ENCODE assay signal across 1 cellular context in the genomic region with DNA sequence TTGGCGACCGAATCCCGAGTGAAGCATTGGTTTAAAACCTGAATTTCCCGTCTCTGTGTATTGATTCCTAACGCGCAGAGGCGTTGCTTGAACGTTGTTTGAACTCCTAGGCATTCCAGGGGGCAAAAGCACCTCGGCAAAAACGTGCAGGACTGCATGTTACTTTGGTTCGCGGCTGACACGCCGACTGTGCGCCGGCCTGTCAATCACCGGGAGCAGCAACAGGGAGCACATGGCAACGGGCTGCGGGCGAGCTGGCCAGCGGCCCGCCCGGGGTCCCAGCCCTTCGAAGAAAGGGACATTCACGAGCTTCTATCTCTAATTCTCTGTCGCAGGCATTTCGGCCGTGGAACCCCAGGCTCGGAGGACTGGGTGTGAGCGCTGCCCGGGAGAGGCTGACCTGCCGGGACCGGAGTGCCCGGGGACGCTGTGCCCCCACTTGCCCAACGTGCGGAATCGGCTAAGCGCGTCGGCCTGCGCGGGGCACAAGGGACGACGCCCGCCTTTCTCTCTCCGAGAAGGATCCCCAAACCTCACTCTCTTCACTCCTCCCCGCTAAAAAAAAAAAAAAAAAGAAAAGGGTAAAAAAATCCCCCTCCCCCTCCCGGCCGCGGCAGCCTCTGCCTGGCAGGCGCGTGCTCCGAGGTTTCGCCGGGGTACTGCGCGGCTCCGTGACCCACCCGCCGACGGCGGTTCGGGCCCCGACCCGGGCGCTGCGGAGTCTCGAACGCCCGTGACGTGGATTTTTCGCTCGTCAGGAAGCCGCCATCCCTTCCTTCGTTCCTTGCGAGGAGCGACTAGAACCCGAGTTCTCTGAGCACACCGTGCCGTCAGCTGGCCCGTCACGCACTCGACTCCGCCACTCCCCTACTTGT.
A peak's percentile ranks its signal among the peaks of the same experiment; 100 is the strongest.
TF ChIP-seq lines count a peak whose summit lies in the region.

No MANE protein-coding gene starts in this region.

TF ChIP-seq in HEK293, 187 proteins besides CTCF, POLR2A, EP300 and RAD21 (continued from another document):
- TF ChIP-seq ZNF791 (tag by site-specific recombination; IDR thresholded peaks at IDR 0.05) (no peak), ZNF23 (tag by site-specific recombination; IDR thresholded peaks at IDR 0.05; ENCODE audit: borderline replicate concordance) (no peak), GLIS1 (tag by site-specific recombination; IDR thresholded peaks at IDR 0.05) (peak; percentile 29; the same call in 1 of the 2 replicates), MYNN (tag by site-specific recombination; IDR thresholded peaks at IDR 0.05; ENCODE audit: borderline replicate concordance) (no peak), PATZ1 (tag by site-specific recombination; IDR thresholded peaks at IDR 0.05) (peak; percentile 77), ZNF169 (tag by site-specific recombination; IDR thresholded peaks at IDR 0.05) (no peak), ZNF600 (tag by site-specific recombination; IDR thresholded peaks at IDR 0.05) (no peak), SALL2 (tag by site-specific recombination; IDR thresholded peaks at IDR 0.05; ENCODE audit: borderline replicate concordance) (no peak), ZXDB (tag by site-specific recombination; IDR thresholded peaks at IDR 0.05) (no peak), ZNF16 (tag by site-specific recombination; IDR thresholded peaks at IDR 0.05; ENCODE audit: low read depth) (no peak), ZEB2 (tag by site-specific recombination; IDR thresholded peaks at IDR 0.05) (peak; percentile 26)
- TF ChIP-seq, protein P1, sequence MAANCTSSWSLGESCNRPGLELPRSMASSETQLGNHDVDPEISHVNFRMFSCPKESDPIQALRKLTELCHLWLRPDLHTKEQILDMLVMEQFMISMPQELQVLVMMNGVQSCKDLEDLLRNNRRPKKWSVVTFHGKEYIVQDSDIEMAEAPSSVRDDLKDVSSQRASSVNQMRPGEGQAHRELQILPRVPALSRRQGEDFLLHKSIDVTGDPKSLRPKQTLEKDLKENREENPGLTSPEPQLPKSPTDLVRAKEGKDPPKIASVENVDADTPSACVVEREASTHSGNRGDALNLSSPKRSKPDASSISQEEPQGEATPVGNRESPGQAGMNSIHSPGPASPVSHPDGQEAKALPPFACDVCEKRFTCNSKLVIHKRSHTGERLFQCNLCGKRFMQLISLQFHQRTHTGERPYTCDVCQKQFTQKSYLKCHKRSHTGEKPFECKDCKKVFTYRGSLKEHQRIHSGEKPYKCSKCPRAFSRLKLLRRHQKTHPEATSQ (tag by site-specific recombination; IDR thresholded peaks at IDR 0.05), result no peak
